In genomic region chr20:926646-927045, GRCh38 we compare ENCODE assay signal across 31 cellular contexts. TPM values are rescaled to one million over a fixed set of nuclear protein-coding genes. Genes with fewer than 3 reads are reported as not detected.
"Had no signal": no experiment of that assay in that cellular context is flagged by ENCODE, and none has a peak within 500 bp of the region (broad histone marks: within the 10 kb centered on the region; RNA-seq: fewer than 3 reads in every experiment).

No MANE protein-coding gene starts in this region.

- H3K4me3 Mint-ChIP-seq: natural killer cell, type B pancreatic cell had no signal

- H3K4me1 Mint-ChIP-seq: natural killer cell had no signal

- H3K4me3 ChIP-seq: coronary artery, esophagus squamous epithelium, heart right ventricle, lower lobe of right lung, ovary, psoas muscle, sigmoid colon, skin epidermis, stomach, tibial artery had no signal

- ATAC-seq: heart right ventricle, left colon, left ventricle myocardium superior, lower lobe of right lung, natural killer cell, psoas muscle, right cardiac atrium had no signal

- H3K9me3 ChIP-seq: lower lobe of right lung, ovary, sigmoid colon had no signal

- H3K27me3 ChIP-seq: ovary, tibial artery had no signal

- H3K4me1 ChIP-seq: esophagus squamous epithelium, lower lobe of right lung, psoas muscle, sigmoid colon, stomach had no signal

- H3K27me3 Mint-ChIP-seq: type B pancreatic cell had no signal

- H3K27ac ChIP-seq: coronary artery, esophagus squamous epithelium, heart right ventricle, lower lobe of right lung, ovary, psoas muscle, sigmoid colon, skin epidermis, stomach, tibial artery had no signal

- H3K27ac Mint-ChIP-seq: natural killer cell, type B pancreatic cell had no signal

- H3K36me3 ChIP-seq: esophagus squamous epithelium, heart right ventricle, lower lobe of right lung, ovary, sigmoid colon, stomach, tibial artery had no signal

- DNase-seq: dermis blood vessel endothelial cell; effector memory CD4-positive, alpha-beta T cell; erythroblast; esophagus squamous epithelium; foreskin melanocyte; glutamatergic neuron; heart right ventricle; hippocampal formation; kidney glomerular epithelial cell; left colon; left ventricle myocardium superior; lower lobe of right lung; natural killer cell; occipital lobe; ovary; posterior cingulate gyrus; psoas muscle; sigmoid colon; stimulated activated CD4-positive, alpha-beta T cell treated with anti-CD3 and anti-CD28 coated beads, Interleukin-15, amount 100 ng/mL, for 24 hours; stimulated activated CD4-positive, alpha-beta T cell treated with anti-CD3 and anti-CD28 coated beads, Interleukin-2, amount 100 ng/mL, for 48 hours; stimulated activated naive CD4-positive, alpha-beta T cell treated with Interleukin-2 at 50 U/mL for 16 hours; stomach had no signal

- H3K9me3 Mint-ChIP-seq: type B pancreatic cell had no signal

- H3K36me3 Mint-ChIP-seq: natural killer cell, type B pancreatic cell had no signal

RNA-seq across cellular contexts. Expression of gene ANGPT4, which starts 10.5 kb away (rescaled TPM):
- total RNA-seq: dermis blood vessel endothelial cell, left colon, mononuclear cell, natural killer cell, occipital lobe, renal cortical epithelial cell, temporal lobe had no signal
- polyA plus RNA-seq: neural cell had no signal
